18 cellular contexts compared by ENCODE assay signal in the genomic region with DNA sequence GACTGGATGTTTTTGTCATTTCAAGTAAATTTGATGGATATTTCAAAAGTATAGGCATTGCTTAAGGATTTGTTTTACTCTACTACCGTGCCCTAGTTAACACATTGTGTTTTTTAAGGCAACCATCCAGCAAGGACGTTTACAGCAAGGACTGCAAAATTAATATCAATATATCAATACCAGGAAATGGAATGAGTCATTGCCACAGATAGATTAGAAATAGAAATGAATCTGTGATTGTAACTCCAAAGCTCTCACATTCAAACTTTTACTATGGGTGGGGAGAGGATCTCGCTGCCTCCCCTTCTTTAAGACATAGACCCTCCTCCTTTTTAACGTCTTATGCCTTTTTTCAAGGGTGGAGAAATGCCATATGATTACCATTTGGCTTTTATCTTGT. TPM values are rescaled to one million over a fixed set of nuclear protein-coding genes. Genes with fewer than 3 reads are reported as not detected.
A peak's percentile ranks its signal among the peaks of the same experiment; 100 is the strongest.
DNase-seq lines count a peak whose midpoint lies in the region; ATAC-seq, FAIRE-seq and TF ChIP-seq lines count a peak whose summit lies in the region.
"Had no signal": no experiment of that assay in that cellular context is flagged by ENCODE, and none has a peak within 500 bp of the region (broad histone marks: within the 10 kb centered on the region; RNA-seq: fewer than 3 reads in every experiment).

No MANE protein-coding gene starts in this region.

- H3K36me3 ChIP-seq in DND-41 (ENCODE audit: insufficient read depth, low read length) (no peaks in the 10 kb centered on the region), endothelial cell of umbilical vein (ENCODE audit: control insufficient read depth in 2 of 2, extremely low read depth in 1 of 2, insufficient read depth in 2 of 2, low read length in 2 of 2) (no peaks in the 10 kb centered on the region), left ventricle myocardium inferior (no peaks in the 10 kb centered on the region), tibial artery (no peaks in the 10 kb centered on the region)
- H3K36me3 ChIP-seq: breast epithelium, neutrophil had no signal

- H3K36me3 Mint-ChIP-seq in CD4-positive, alpha-beta T cell (ENCODE audit: low read depth) = peaks cover 92% of the 10 kb centered on the region
- peaks cover 79% of the 10 kb centered on the region for H3K36me3 Mint-ChIP-seq in activated CD4-positive, alpha-beta memory T cell treated with anti-CD3 and anti-CD28 coated beads, Interleukin-2, amount 10 ng/mL, durations not matched to agents 7 days and 5 days (ENCODE audit: low read depth)

- H3K9me3 ChIP-seq in CD4-positive, alpha-beta T cell (ENCODE audit: control insufficient read depth, low read length) = no peaks in the 10 kb centered on the region
- H3K9me3 ChIP-seq in DND-41 (ENCODE audit: insufficient read depth, low read length, severe bottlenecking) = no peaks in the 10 kb centered on the region
- no peaks in the 10 kb centered on the region for H3K9me3 ChIP-seq in endothelial cell of umbilical vein (replicated peaks; ENCODE audit: control insufficient read depth, insufficient read depth, low read length)
- no peaks in the 10 kb centered on the region for H3K9me3 ChIP-seq in left ventricle myocardium inferior (replicated peaks)
- no peaks in the 10 kb centered on the region for H3K9me3 ChIP-seq in tibial artery
- H3K9me3 ChIP-seq: breast epithelium, Caco-2, neutrophil, psoas muscle had no signal

- intact Hi-C loops in CD4-positive, alpha-beta T cell (cut with DNase I, micrococcal nuclease) = loop anchor here (5.0 to 10.0 kb wide), 3 partner anchors 92 to 225 kb away; a partner anchor contains a TSS
- intact Hi-C loops in endothelial cell of umbilical vein (cut with micrococcal nuclease) = no loop called here
- intact Hi-C loops in left ventricle myocardium inferior (cut with micrococcal nuclease) = no loop called here
- intact Hi-C loops in tibial artery (cut with DNase I; ENCODE audit: low total_unique reads) = no loop called here

- no peaks in the 10 kb centered on the region for H3K27me3 ChIP-seq in CD4-positive, alpha-beta T cell (ENCODE audit: control insufficient read depth, insufficient read depth, low read length)
- no peaks in the 10 kb centered on the region for H3K27me3 ChIP-seq in DND-41 (ENCODE audit: insufficient read depth, low read length, poor library complexity)
- H3K27me3 ChIP-seq in endothelial cell of umbilical vein (ENCODE audit: control insufficient read depth in 2 of 2, insufficient read depth in 2 of 2, low read length in 2 of 2) = no peaks in the 10 kb centered on the region
- no peaks in the 10 kb centered on the region for H3K27me3 ChIP-seq in left ventricle myocardium inferior (ENCODE audit: low read depth)
- H3K27me3 ChIP-seq in tibial artery = no peaks in the 10 kb centered on the region
- H3K27me3 ChIP-seq: breast epithelium, neutrophil had no signal

- dilution Hi-C loops in endothelial cell of umbilical vein (cut with MboI; ENCODE audit: extremely low pct_ligation_motif_present, low sequenced_read_pairs) = no loop called here

- no peak for FAIRE-seq in endothelial cell of umbilical vein (lab: Jason Lieb, UNC)

- no peak for TF ChIP-seq POLR2A in endothelial cell of umbilical vein (IDR thresholded peaks at IDR 0.05; ENCODE audit: low read depth, low read length)

- H3K79me2 ChIP-seq in DND-41 (ENCODE audit: insufficient read depth, low read length) (no peaks in the 10 kb centered on the region), endothelial cell of umbilical vein (ENCODE audit: control insufficient read depth, insufficient read depth, low read length) (no peaks in the 10 kb centered on the region)

- no peak for TF ChIP-seq CTCF in CD4-positive, alpha-beta T cell (IDR thresholded peaks at IDR 0.05)
- TF ChIP-seq CTCF in DND-41 (IDR thresholded peaks at IDR 0.05; ENCODE audit: borderline replicate concordance, extremely low read depth, low read length, poor library complexity, severe bottlenecking) = no peak
- TF ChIP-seq CTCF in endothelial cell of umbilical vein (IDR thresholded peaks at IDR 0.05; ENCODE audit: extremely low read depth in 1 of 2, insufficient read depth in 1 of 2, low read depth in 1 of 2, low read length in 2 of 2) = no peak
- no peak for TF ChIP-seq CTCF in left ventricle myocardium inferior (IDR thresholded peaks at IDR 0.05; ENCODE audit: borderline replicate concordance)
- no peak for TF ChIP-seq CTCF in tibial artery (IDR thresholded peaks at IDR 0.05)

- peak overlapping the region; percentile 92 for H3K27ac Mint-ChIP-seq in CD4-positive, alpha-beta T cell
- peak overlapping the region; percentile 97 for H3K27ac Mint-ChIP-seq in activated CD4-positive, alpha-beta memory T cell treated with anti-CD3 and anti-CD28 coated beads, Interleukin-2, amount 10 ng/mL, durations not matched to agents 7 days and 5 days
- H3K27ac Mint-ChIP-seq: H9 had no signal

- DNase-seq in CD4-positive, alpha-beta T cell = no peak
- DNase-seq in DND-41 (no peak), endothelial cell of umbilical vein (ENCODE audit: low read depth, low spot score) (peak; percentile 36), NOMO-1 treated with DMSO at 0.1 percent for 48 hours (lab: John Stamatoyannopoulos, UW; ENCODE audit: unreplicated experiment) (no peak), left ventricle myocardium inferior (no peak), tibial artery (no peak)
- no peak for DNase-seq in activated CD4-positive, alpha-beta memory T cell treated with anti-CD3 and anti-CD28 coated beads, Interleukin-2, amount 10 ng/mL, durations not matched to agents 7 days and 5 days
- DNase-seq: Caco-2; H9; NCI-H1417 treated with DMSO at 0.1 percent for 48 hours; NCI-H524 treated with DMSO at 0.1 percent for 48 hours; psoas muscle; RPMI8226; stimulated activated CD4-positive, alpha-beta T cell treated with anti-CD3 and anti-CD28 coated beads, Interleukin-2, amount 100 ng/mL, for 24 hours; stimulated activated naive CD4-positive, alpha-beta T cell had no signal

- no peak for ATAC-seq in CD4-positive, alpha-beta T cell (ENCODE audit: poor library complexity)
- ATAC-seq in DND-41 (ENCODE audit: insufficient read depth, low read depth) = no peak
- ATAC-seq: psoas muscle, SK-N-SH treated with all-trans-retinoic acid at 6 μM for 48 hours had no signal

- H3K4me3 ChIP-seq in DND-41 (ENCODE audit: low read depth in 1 of 2, low read length in 2 of 2) (no peak overlapping the region), endothelial cell of umbilical vein (replicated peaks in 1 of 3; ENCODE audit: insufficient read depth in 1 of 3, low read depth in 1 of 3, low read length in 3 of 3) (no peak overlapping the region), left ventricle myocardium inferior (no peak overlapping the region), tibial artery (no peak overlapping the region)
- H3K4me3 ChIP-seq: breast epithelium, psoas muscle had no signal

- H3K4me2 ChIP-seq in DND-41 (ENCODE audit: insufficient read depth, low read length) (no peak overlapping the region), endothelial cell of umbilical vein (ENCODE audit: insufficient read depth, low read length) (no peak overlapping the region)

- no peak overlapping the region for H3K9ac ChIP-seq in DND-41 (ENCODE audit: low read depth, low read length)
- no peak overlapping the region for H3K9ac ChIP-seq in endothelial cell of umbilical vein (replicated peaks; ENCODE audit: extremely low read depth, insufficient read depth, low read length)

- H3K27ac ChIP-seq in CD4-positive, alpha-beta T cell (ENCODE audit: low read depth, low read length) = peak overlapping the region; percentile 63
- H3K27ac ChIP-seq in DND-41 (ENCODE audit: low read length) = peak overlapping the region; percentile 31
- H3K27ac ChIP-seq in endothelial cell of umbilical vein (ENCODE audit: insufficient read depth, low read depth, low read length) = no peak overlapping the region
- no peak overlapping the region for H3K27ac ChIP-seq in left ventricle myocardium inferior (replicated peaks)
- no peak overlapping the region for H3K27ac ChIP-seq in tibial artery
- H3K27ac ChIP-seq: breast epithelium, neutrophil, psoas muscle had no signal

- BruUV-seq in endothelial cell of umbilical vein (replicated peaks; lab: Mats Ljungman, UMichigan) = no TSS peak

- POLR2A ChIA-PET in CD4-positive, alpha-beta T cell (lab: Charles Lee) = interaction anchor here (1.0 to 19.9 kb wide), 5 partner anchors 9 to 94 kb away, joined by 3 to 621 read pairs (median 6); no protein-coding TSS in a partner anchor
- POLR2A ChIA-PET in activated CD4-positive, alpha-beta memory T cell treated with anti-CD3 and anti-CD28 coated beads, Interleukin-2, amount 10 ng/mL, durations not matched to agents 7 days and 5 days (lab: Charles Lee) = interaction anchor here (1.1 to 21.4 kb wide), 12 partner anchors 8 to 228 kb away, joined by 3 to 859 read pairs (median 6); a partner anchor contains a TSS
- POLR2A ChIA-PET in endothelial cell of umbilical vein (lab: Charles Lee) = no interaction called here

- H3K9me1 ChIP-seq in endothelial cell of umbilical vein (replicated peaks; ENCODE audit: control insufficient read depth, extremely low read depth, insufficient read depth, low read length) = no peaks in the 10 kb centered on the region

- no peaks in the 10 kb centered on the region for H4K20me1 ChIP-seq in DND-41 (ENCODE audit: insufficient read depth, low read length)
- H4K20me1 ChIP-seq in endothelial cell of umbilical vein (replicated peaks; ENCODE audit: control insufficient read depth, extremely low read depth, insufficient read depth, low read length) = no peaks in the 10 kb centered on the region

- H2AFZ ChIP-seq in DND-41 (ENCODE audit: low read depth, low read length) = no peak overlapping the region
- no peak overlapping the region for H2AFZ ChIP-seq in endothelial cell of umbilical vein (ENCODE audit: low read depth, low read length)

- H3K4me1 ChIP-seq in DND-41 (ENCODE audit: insufficient read depth, low read length) (peaks cover 53% of the 10 kb centered on the region), endothelial cell of umbilical vein (ENCODE audit: control insufficient read depth, extremely low read depth, insufficient read depth, low read length) (peaks cover 2% of the 10 kb centered on the region), left ventricle myocardium inferior (peaks cover 11% of the 10 kb centered on the region), tibial artery (peaks cover 0 to 12% (median 4%) of the 10 kb centered on the region in 4 donors)
- H3K4me1 ChIP-seq: breast epithelium, psoas muscle had no signal

- H3K9me3 Mint-ChIP-seq in CD4-positive, alpha-beta T cell = no peaks in the 10 kb centered on the region
- H3K9me3 Mint-ChIP-seq in activated CD4-positive, alpha-beta memory T cell treated with anti-CD3 and anti-CD28 coated beads, Interleukin-2, amount 10 ng/mL, durations not matched to agents 7 days and 5 days = no peaks in the 10 kb centered on the region
- H3K9me3 Mint-ChIP-seq: H9 had no signal

- no peaks in the 10 kb centered on the region for H3K27me3 Mint-ChIP-seq in CD4-positive, alpha-beta T cell
- no peaks in the 10 kb centered on the region for H3K27me3 Mint-ChIP-seq in activated CD4-positive, alpha-beta memory T cell treated with anti-CD3 and anti-CD28 coated beads, Interleukin-2, amount 10 ng/mL, durations not matched to agents 7 days and 5 days

- CTCF ChIA-PET in CD4-positive, alpha-beta T cell (lab: Charles Lee) = no interaction called here
- CTCF ChIA-PET in activated CD4-positive, alpha-beta memory T cell treated with anti-CD3 and anti-CD28 coated beads, Interleukin-2, amount 10 ng/mL, durations not matched to agents 7 days and 5 days (lab: Charles Lee) = interaction anchor here (1.0 to 7.6 kb wide), 5 partner anchors 10 to 105 kb away, joined by 3 to 62 read pairs (median 4); no protein-coding TSS in a partner anchor
- CTCF ChIA-PET in endothelial cell of umbilical vein (lab: Charles Lee) = no interaction called here

- H3K4me3 Mint-ChIP-seq in CD4-positive, alpha-beta T cell = peak overlapping the region; percentile 90
- H3K4me3 Mint-ChIP-seq in activated CD4-positive, alpha-beta memory T cell treated with anti-CD3 and anti-CD28 coated beads, Interleukin-2, amount 10 ng/mL, durations not matched to agents 7 days and 5 days = peak overlapping the region; percentile 90
- H3K4me3 Mint-ChIP-seq: H9 had no signal

- peaks cover 71% of the 10 kb centered on the region for H3K4me1 Mint-ChIP-seq in CD4-positive, alpha-beta T cell (ENCODE audit: low read depth)
- peaks cover 64% of the 10 kb centered on the region for H3K4me1 Mint-ChIP-seq in activated CD4-positive, alpha-beta memory T cell treated with anti-CD3 and anti-CD28 coated beads, Interleukin-2, amount 10 ng/mL, durations not matched to agents 7 days and 5 days

RNA-seq across cellular contexts. Expression of a gene that starts 3.8 kb away (rescaled TPM):
- total RNA-seq in CD4-positive, alpha-beta T cell = 100 to 1,000 TPM; 128 to 130 TPM
- 100 to 1,000 TPM; 194 to 205 TPM for total RNA-seq in activated CD4-positive, alpha-beta memory T cell treated with anti-CD3 and anti-CD28 coated beads, Interleukin-2, amount 10 ng/mL, durations not matched to agents 7 days and 5 days
- total RNA-seq in endothelial cell of umbilical vein = 0.15 TPM in 1 of 2 replicates, not detected in the other
- polyA plus RNA-seq in endothelial cell of umbilical vein = not detected in 2 replicates
- not detected in 2 replicates for polyA plus RNA-seq in endothelial cell of umbilical vein (2011; cell fraction: cytosol; rRNA removed)
- not detected in 2 replicates for polyA plus RNA-seq in endothelial cell of umbilical vein (2011; cell fraction: nucleus; rRNA removed)
- polyA plus RNA-seq in endothelial cell of umbilical vein (2012) = not detected in 2 replicates
- polyA minus RNA-seq in endothelial cell of umbilical vein = 0.04 TPM in 1 of 2 replicates, not detected in the other
- polyA minus RNA-seq in endothelial cell of umbilical vein (2011; cell fraction: cytosol; rRNA and poly(A)+ RNA removed) = not detected
- not detected in 2 replicates for polyA minus RNA-seq in endothelial cell of umbilical vein (2011; cell fraction: nucleus; rRNA and poly(A)+ RNA removed)
- 0.77 TPM for total RNA-seq in left ventricle myocardium inferior
- total RNA-seq: H9 had no signal

Comparison
In these comparisons a context has a peak if more than half of its experiments do, and no peak if none do; other contexts are left out.
1. H3K27ac ChIP-seq: peak in CD4-positive, alpha-beta T cell (single experiment) and DND-41 (single experiment); none in endothelial cell of umbilical vein (single experiment), left ventricle myocardium inferior (single experiment) and tibial artery (0 of 2).
2. RNA of a gene that starts 3.8 kb away (total RNA-seq): 194 to 205 TPM in activated CD4-positive, alpha-beta memory T cell treated with anti-CD3 and anti-CD28 coated beads, Interleukin-2, amount 10 ng/mL, durations not matched to agents 7 days and 5 days and 128 to 130 TPM in CD4-positive, alpha-beta T cell; 0.77 TPM in left ventricle myocardium inferior (single experiment) and 0.15 TPM in endothelial cell of umbilical vein; every median in the first group is over 10 times any median in the second.
3. intact Hi-C loops: an anchor here in CD4-positive, alpha-beta T cell (5.0 to 10.0 kb wide); none called in endothelial cell of umbilical vein, left ventricle myocardium inferior and tibial artery.